In the genomic region with DNA sequence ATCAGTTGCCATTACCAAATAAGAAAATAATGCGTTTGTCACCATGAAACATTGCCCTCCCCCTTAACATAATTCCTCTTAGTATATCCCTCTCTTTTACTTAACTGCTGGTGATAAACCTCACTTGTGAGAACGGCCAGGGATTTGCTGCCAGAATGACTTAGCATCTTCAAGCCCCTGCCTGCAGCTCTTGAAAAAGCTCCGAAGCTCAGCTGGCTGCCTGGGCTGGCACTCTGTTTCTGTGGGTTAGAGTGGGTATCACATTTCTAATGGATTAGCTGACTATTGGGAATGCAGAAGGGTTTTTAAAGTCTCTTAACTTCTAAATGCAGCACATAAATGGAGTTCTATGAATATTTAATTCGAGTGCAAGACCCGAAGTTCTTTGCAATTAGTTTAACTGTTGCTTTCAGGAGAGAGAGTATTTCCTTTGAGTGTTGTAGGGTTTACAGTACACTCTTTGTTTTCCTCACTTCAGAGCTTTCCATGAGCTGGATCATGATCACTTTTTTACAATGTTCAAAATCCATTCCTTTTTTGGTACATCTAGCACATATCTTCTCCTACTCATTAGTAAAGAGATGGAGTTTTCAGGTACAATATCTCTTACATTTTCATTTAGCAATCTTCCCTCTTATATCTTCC, we compare ENCODE assay signal across 14 cellular contexts.
DNase-seq lines count a peak whose midpoint lies in the region; ATAC-seq and TF ChIP-seq lines count a peak whose summit lies in the region.
"Had no signal": no experiment of that assay in that cellular context is flagged by ENCODE, and none has a peak within 500 bp of the region (broad histone marks: within the 10 kb centered on the region; RNA-seq: fewer than 3 reads in every experiment).

No MANE protein-coding gene starts in this region.

- TF ChIP-seq CTCF in epithelial cell of esophagus (IDR thresholded peaks at IDR 0.05; ENCODE audit: insufficient read depth, low read depth, low read length, missing control alignments), result no peak
- TF ChIP-seq CTCF in retinal pigment epithelial cell (conservative IDR thresholded peaks at IDR 0.05; ENCODE audit: low read depth, low read length), result no peak

- DNase-seq in NCI-H1417 (lab: John Stamatoyannopoulos, UW) (peak; percentile 1 to 85 (median 39)), NCI-H1417 treated with DMSO at 0.1 percent for 48 hours (lab: John Stamatoyannopoulos, UW) (no peak), NCI-H446 treated with DMSO at 0.1 percent for 48 hours (lab: John Stamatoyannopoulos, UW) (peak; percentile 39), epithelial cell of esophagus (ENCODE audit: low read depth) (peak; percentile 51), retinal pigment epithelial cell (ENCODE audit: low read depth) (peak; percentile 80), occipital lobe (lab: John Stamatoyannopoulos, UW) (no peak)
- DNase-seq in activated effector memory CD4-positive, alpha-beta T cell treated with Interleukin-2 at 50 U/mL for 16 hours, result no peak
- DNase-seq: activated CD8-positive, alpha-beta memory T cell treated with anti-CD3 and anti-CD28 coated beads, Interleukin-2, amount 50 U/mL, for 48 hours; CD4-positive, alpha-beta T cell; MM.1S; small intestine; SW 1271 had no signal

- H3K4me3 ChIP-seq in epithelial cell of esophagus (ENCODE audit: low read length) (no peak overlapping the region), retinal pigment epithelial cell (ENCODE audit: low read length) (no peak overlapping the region)
- H3K4me3 ChIP-seq: left lung had no signal

- no peak for ATAC-seq in HG02938 (IDR thresholded peaks at IDR 0.05; ENCODE audit: unreplicated experiment)
- ATAC-seq: left lung had no signal

Comparison
In these comparisons a context has a peak if more than half of its experiments do, and no peak if none do; other contexts are left out.
1. DNase-seq: peak in NCI-H1417 (3 of 3), NCI-H446 treated with DMSO at 0.1 percent for 48 hours (single experiment), epithelial cell of esophagus (single experiment) and retinal pigment epithelial cell (single experiment); none in NCI-H1417 treated with DMSO at 0.1 percent for 48 hours (single experiment), activated effector memory CD4-positive, alpha-beta T cell treated with Interleukin-2 at 50 U/mL for 16 hours (single experiment) and occipital lobe (single experiment).